10 cellular contexts compared by ENCODE assay signal in the genomic region with DNA sequence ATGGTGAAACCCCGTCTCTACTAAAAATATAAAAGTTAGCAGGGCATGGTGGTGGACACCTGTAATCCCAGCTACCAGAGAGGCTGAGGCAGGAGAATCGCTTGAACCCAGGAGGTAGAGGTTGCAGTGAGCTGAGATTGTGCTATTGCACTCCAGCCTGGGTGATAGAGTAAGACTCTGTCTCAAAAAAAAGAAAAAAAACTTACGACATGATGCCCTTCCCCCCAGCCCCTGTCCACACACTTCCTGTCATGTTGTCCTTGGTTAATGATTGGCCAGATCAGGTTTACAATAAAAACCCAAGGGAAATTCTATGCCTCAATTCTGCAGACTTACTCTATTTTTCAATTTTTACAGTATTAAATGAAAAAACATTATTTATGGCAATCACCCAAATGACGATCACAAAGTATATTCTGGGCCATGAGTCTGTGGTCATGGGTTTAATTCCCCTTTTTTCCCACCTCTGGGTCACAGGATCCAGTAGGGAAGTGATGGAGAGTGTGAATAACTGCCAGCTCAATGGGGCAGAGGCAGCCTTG.
DNase-seq lines count a peak whose midpoint lies in the region; ATAC-seq, FAIRE-seq and TF ChIP-seq lines count a peak whose summit lies in the region.
"Had no signal": no experiment of that assay in that cellular context is flagged by ENCODE, and none has a peak within 500 bp of the region (broad histone marks: within the 10 kb centered on the region; RNA-seq: fewer than 3 reads in every experiment).

No MANE protein-coding gene starts in this region.

- no peaks in the 10 kb centered on the region for H3K27me3 ChIP-seq in DOHH2 (ENCODE audit: control insufficient read depth, low read length)
- H3K27me3 ChIP-seq in brain microvascular endothelial cell (replicated peaks) = no peaks in the 10 kb centered on the region

- H3K4me1 Mint-ChIP-seq in naive thymus-derived CD8-positive, alpha-beta T cell = peaks cover 15 to 38% (median 28%) of the 10 kb centered on the region in 4 donors

- no peaks in the 10 kb centered on the region for H3K9me3 ChIP-seq in DOHH2 (ENCODE audit: control insufficient read depth, insufficient read depth, low read length)

- POLR2A ChIA-PET in RWPE1 (lab: Yijun Ruan, JAX; ENCODE audit: low non-redundant PET) = no interaction called here
- POLR2A ChIA-PET in naive thymus-derived CD8-positive, alpha-beta T cell (lab: Charles Lee) = no interaction called here

- in situ Hi-C loops in brain microvascular endothelial cell (cut with HindIII; ENCODE audit: low pct_ligation_motif_present, low sequenced_read_pairs) = no loop called here

- H3K4me3 ChIP-seq in DOHH2 (ENCODE audit: low read length) = peak overlapping the region; percentile 45
- H3K4me3 ChIP-seq in brain microvascular endothelial cell (ENCODE audit: low read depth, low read length) = no peak overlapping the region

- no peaks in the 10 kb centered on the region for H3K9me2 ChIP-seq in DOHH2 (replicated peaks; ENCODE audit: control insufficient read depth, low read length)

- H3K36me3 Mint-ChIP-seq in naive thymus-derived CD8-positive, alpha-beta T cell = peaks cover 0 to 3% (median 0%) of the 10 kb centered on the region in 3 donors

- peaks cover 63% of the 10 kb centered on the region for H3K79me2 ChIP-seq in DOHH2 (ENCODE audit: control insufficient read depth, low read length)

- peaks cover 35% of the 10 kb centered on the region for H3K4me1 ChIP-seq in DOHH2 (ENCODE audit: control insufficient read depth, low read length)

- peak overlapping the region in 7 of 10 donors; percentile 60 to 94 (median 81) for H3K27ac Mint-ChIP-seq in naive thymus-derived CD8-positive, alpha-beta T cell

- no peak for DNase-seq in RWPE1 (ENCODE audit: low spot score)
- peak in 1 of 10 donors; percentile 3 for DNase-seq in naive thymus-derived CD8-positive, alpha-beta T cell
- DNase-seq in brain microvascular endothelial cell = no peak
- DNase-seq in midbrain (lab: John Stamatoyannopoulos, UW) = no peak
- DNase-seq in HTR-8/SVneo (ENCODE audit: insufficient read length, low spot score) = no peak
- DNase-seq in NCI-H2196 treated with DMSO at 0.1 percent for 48 hours (lab: John Stamatoyannopoulos, UW; ENCODE audit: unreplicated experiment) = no peak
- DNase-seq: left cardiac atrium had no signal

- peak; percentile 28 for ATAC-seq in HG02759 (IDR thresholded peaks at IDR 0.05; ENCODE audit: unreplicated experiment)
- no peak for ATAC-seq in naive thymus-derived CD8-positive, alpha-beta T cell

- peaks cover 63% of the 10 kb centered on the region for H3K36me3 ChIP-seq in DOHH2 (ENCODE audit: control insufficient read depth, low read length)
- H3K36me3 ChIP-seq in brain microvascular endothelial cell (replicated peaks) = peaks cover 18% of the 10 kb centered on the region

- peaks cover 23% of the 10 kb centered on the region for H3F3A ChIP-seq in DOHH2 (ENCODE audit: control insufficient read depth, insufficient read depth)

- CTCF ChIA-PET in RWPE1 (lab: Yijun Ruan, JAX) = interaction anchor here (0.7 kb wide), 3 partner anchors 80 to 286 kb away, joined by 3 read pairs; no protein-coding TSS in a partner anchor

- peaks cover 2% of the 10 kb centered on the region; the same call in 1 of the 2 replicates for H4K20me1 ChIP-seq in DOHH2 (ENCODE audit: control insufficient read depth, insufficient read depth, low read depth, low read length)

- no peaks in the 10 kb centered on the region for H3K9me3 Mint-ChIP-seq in naive thymus-derived CD8-positive, alpha-beta T cell

- no peak for FAIRE-seq in HTR-8/SVneo (lab: Jason Lieb, UNC)
- FAIRE-seq: colon had no signal

- no peaks in the 10 kb centered on the region for H3K27me3 Mint-ChIP-seq in naive thymus-derived CD8-positive, alpha-beta T cell

- H3K27ac ChIP-seq in DOHH2 (ENCODE audit: low read depth, low read length) = peak overlapping the region; percentile 60
- H3K27ac ChIP-seq in RWPE1 = peak overlapping the region; percentile 86
- H3K27ac ChIP-seq in brain microvascular endothelial cell = no peak overlapping the region

- TF ChIP-seq CTCF in DOHH2 (IDR thresholded peaks at IDR 0.05; ENCODE audit: low read depth, low read length, poor library complexity, severe bottlenecking) = no peak
- TF ChIP-seq CTCF in RWPE1 (conservative IDR thresholded peaks at IDR 0.05; ENCODE audit: low read depth) = no peak
- TF ChIP-seq CTCF in brain microvascular endothelial cell (IDR thresholded peaks at IDR 0.05; ENCODE audit: low read depth, low read length, missing control alignments) = no peak

- H3K4me3 Mint-ChIP-seq in naive thymus-derived CD8-positive, alpha-beta T cell = peak overlapping the region in 8 of 10 donors; percentile 29 to 86 (median 75)

- H3K4me2 ChIP-seq in DOHH2 (ENCODE audit: low read length) = peak overlapping the region; percentile 58
